1 cellular context compared by ENCODE assay signal in the genomic region with DNA sequence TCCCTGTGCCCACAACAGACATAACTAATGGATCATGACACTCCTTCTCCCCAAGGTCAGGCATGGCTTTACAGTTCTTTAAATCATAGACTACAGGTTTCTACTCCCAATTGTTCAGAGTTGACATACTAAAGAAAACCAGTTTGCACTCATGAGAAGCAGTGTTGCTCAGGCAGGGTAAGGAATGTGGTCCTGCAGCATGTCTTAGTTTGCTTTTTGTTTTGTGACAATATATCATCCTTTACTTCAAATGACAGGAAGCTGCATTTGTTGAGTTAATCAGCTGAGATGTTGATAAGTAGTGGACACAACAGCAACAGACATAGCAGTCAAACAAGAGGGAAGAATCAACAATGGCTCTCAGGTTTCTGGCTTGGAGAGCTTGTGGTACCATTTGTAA.
TF ChIP-seq lines count a peak whose summit lies in the region.

No MANE protein-coding gene starts in this region.

TF ChIP-seq in SK-N-SH, 30 proteins besides CTCF, POLR2A, EP300 and RAD21 (continued from another document):
- TF ChIP-seq, protein P1, sequence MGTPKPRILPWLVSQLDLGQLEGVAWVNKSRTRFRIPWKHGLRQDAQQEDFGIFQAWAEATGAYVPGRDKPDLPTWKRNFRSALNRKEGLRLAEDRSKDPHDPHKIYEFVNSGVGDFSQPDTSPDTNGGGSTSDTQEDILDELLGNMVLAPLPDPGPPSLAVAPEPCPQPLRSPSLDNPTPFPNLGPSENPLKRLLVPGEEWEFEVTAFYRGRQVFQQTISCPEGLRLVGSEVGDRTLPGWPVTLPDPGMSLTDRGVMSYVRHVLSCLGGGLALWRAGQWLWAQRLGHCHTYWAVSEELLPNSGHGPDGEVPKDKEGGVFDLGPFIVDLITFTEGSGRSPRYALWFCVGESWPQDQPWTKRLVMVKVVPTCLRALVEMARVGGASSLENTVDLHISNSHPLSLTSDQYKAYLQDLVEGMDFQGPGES (IDR thresholded peaks at IDR 0.05; ENCODE audit: low read depth, low read length): no peak
- TF ChIP-seq FOXM1 (IDR thresholded peaks at IDR 0.05; ENCODE audit: low read depth) (no peak), MXI1 (IDR thresholded peaks at IDR 0.05; ENCODE audit: low read depth, low read length) (no peak), ELF1 (IDR thresholded peaks at IDR 0.05) (no peak), PBX3 (IDR thresholded peaks at IDR 0.05) (no peak), GABPA (IDR thresholded peaks at IDR 0.05; ENCODE audit: low read depth) (no peak), YY1 (IDR thresholded peaks at IDR 0.05; ENCODE audit: low read depth) (no peak)
- TF ChIP-seq, protein P2, sequence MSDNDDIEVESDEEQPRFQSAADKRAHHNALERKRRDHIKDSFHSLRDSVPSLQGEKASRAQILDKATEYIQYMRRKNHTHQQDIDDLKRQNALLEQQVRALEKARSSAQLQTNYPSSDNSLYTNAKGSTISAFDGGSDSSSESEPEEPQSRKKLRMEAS (IDR thresholded peaks at IDR 0.05; ENCODE audit: low read depth): no peak
